Comparison of ENCODE assay signal across 1 cellular context in the genomic region with DNA sequence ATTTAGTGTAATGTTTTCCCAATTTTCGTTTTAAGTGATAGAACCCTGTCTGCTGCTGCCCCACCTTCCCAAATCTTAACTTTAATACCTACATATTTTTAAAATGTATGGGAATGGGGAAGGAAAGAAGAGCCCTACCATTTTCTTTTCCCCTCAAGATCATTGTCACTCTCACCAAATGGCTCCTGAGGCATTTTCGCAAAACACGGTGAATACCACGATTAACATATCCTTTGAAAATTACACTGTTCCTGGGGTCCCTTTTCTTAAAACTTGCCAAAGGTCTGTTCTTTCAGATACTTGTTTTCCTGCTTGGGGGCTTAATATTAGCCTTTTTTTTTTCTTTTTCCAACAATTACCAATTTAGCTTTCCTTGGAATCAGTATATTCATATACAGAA.
TF ChIP-seq lines count a peak whose summit lies in the region.

No MANE protein-coding gene starts in this region.

TF ChIP-seq in GM12878, 131 proteins besides CTCF, POLR2A, EP300 and RAD21:
- TF ChIP-seq, protein P1, sequence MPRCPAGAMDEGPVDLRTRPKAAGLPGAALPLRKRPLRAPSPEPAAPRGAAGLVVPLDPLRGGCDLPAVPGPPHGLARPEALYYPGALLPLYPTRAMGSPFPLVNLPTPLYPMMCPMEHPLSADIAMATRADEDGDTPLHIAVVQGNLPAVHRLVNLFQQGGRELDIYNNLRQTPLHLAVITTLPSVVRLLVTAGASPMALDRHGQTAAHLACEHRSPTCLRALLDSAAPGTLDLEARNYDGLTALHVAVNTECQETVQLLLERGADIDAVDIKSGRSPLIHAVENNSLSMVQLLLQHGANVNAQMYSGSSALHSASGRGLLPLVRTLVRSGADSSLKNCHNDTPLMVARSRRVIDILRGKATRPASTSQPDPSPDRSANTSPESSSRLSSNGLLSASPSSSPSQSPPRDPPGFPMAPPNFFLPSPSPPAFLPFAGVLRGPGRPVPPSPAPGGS (IDR thresholded peaks at IDR 0.05; ENCODE audit: borderline replicate concordance, insufficient read depth, low read depth, low read length, poor library complexity, severe bottlenecking) = no peak
- TF ChIP-seq, protein P2, sequence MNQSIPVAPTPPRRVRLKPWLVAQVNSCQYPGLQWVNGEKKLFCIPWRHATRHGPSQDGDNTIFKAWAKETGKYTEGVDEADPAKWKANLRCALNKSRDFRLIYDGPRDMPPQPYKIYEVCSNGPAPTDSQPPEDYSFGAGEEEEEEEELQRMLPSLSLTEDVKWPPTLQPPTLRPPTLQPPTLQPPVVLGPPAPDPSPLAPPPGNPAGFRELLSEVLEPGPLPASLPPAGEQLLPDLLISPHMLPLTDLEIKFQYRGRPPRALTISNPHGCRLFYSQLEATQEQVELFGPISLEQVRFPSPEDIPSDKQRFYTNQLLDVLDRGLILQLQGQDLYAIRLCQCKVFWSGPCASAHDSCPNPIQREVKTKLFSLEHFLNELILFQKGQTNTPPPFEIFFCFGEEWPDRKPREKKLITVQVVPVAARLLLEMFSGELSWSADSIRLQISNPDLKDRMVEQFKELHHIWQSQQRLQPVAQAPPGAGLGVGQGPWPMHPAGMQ (IDR thresholded peaks at IDR 0.05; ENCODE audit: borderline replicate concordance) = no peak
- TF ChIP-seq YBX1 (IDR thresholded peaks at IDR 0.05) = no peak
- TF ChIP-seq, protein P3, sequence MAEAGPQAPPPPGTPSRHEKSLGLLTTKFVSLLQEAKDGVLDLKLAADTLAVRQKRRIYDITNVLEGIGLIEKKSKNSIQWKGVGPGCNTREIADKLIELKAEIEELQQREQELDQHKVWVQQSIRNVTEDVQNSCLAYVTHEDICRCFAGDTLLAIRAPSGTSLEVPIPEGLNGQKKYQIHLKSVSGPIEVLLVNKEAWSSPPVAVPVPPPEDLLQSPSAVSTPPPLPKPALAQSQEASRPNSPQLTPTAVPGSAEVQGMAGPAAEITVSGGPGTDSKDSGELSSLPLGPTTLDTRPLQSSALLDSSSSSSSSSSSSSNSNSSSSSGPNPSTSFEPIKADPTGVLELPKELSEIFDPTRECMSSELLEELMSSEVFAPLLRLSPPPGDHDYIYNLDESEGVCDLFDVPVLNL (IDR thresholded peaks at IDR 0.05; ENCODE audit: low read depth, low read length) = no peak
- TF ChIP-seq NR2C1 (IDR thresholded peaks at IDR 0.05) = no peak
- no peak for TF ChIP-seq CBFB (IDR thresholded peaks at IDR 0.05; ENCODE audit: low read depth)
- no peak for TF ChIP-seq ZNF274 (IDR thresholded peaks at IDR 0.05; ENCODE audit: insufficient read depth, insufficient read length)
- TF ChIP-seq, protein P4, sequence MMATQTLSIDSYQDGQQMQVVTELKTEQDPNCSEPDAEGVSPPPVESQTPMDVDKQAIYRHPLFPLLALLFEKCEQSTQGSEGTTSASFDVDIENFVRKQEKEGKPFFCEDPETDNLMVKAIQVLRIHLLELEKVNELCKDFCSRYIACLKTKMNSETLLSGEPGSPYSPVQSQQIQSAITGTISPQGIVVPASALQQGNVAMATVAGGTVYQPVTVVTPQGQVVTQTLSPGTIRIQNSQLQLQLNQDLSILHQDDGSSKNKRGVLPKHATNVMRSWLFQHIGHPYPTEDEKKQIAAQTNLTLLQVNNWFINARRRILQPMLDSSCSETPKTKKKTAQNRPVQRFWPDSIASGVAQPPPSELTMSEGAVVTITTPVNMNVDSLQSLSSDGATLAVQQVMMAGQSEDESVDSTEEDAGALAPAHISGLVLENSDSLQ (IDR thresholded peaks at IDR 0.05) = no peak
- TF ChIP-seq, protein P5, sequence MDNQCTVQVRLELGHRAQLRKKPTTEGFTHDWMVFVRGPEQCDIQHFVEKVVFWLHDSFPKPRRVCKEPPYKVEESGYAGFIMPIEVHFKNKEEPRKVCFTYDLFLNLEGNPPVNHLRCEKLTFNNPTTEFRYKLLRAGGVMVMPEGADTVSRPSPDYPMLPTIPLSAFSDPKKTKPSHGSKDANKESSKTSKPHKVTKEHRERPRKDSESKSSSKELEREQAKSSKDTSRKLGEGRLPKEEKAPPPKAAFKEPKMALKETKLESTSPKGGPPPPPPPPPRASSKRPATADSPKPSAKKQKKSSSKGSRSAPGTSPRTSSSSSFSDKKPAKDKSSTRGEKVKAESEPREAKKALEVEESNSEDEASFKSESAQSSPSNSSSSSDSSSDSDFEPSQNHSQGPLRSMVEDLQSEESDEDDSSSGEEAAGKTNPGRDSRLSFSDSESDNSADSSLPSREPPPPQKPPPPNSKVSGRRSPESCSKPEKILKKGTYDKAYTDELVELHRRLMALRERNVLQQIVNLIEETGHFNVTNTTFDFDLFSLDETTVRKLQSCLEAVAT (IDR thresholded peaks at IDR 0.05) = no peak
- TF ChIP-seq CHD2 (IDR thresholded peaks at IDR 0.05; ENCODE audit: borderline replicate concordance, low read depth, low read length) = no peak
- no peak for TF ChIP-seq TARDBP (IDR thresholded peaks at IDR 0.05; ENCODE audit: borderline replicate concordance)
- TF ChIP-seq, protein P6, sequence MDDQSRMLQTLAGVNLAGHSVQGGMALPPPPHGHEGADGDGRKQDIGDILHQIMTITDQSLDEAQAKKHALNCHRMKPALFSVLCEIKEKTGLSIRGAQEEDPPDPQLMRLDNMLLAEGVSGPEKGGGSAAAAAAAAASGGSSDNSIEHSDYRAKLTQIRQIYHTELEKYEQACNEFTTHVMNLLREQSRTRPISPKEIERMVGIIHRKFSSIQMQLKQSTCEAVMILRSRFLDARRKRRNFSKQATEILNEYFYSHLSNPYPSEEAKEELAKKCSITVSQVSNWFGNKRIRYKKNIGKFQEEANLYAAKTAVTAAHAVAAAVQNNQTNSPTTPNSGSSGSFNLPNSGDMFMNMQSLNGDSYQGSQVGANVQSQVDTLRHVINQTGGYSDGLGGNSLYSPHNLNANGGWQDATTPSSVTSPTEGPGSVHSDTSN (IDR thresholded peaks at IDR 0.05; ENCODE audit: insufficient replicate concordance, low read depth, low read length) = no peak
- no peak for TF ChIP-seq RELA (IDR thresholded peaks at IDR 0.05; ENCODE audit: borderline replicate concordance, partially characterized antibody)
- TF ChIP-seq BHLHE40 (IDR thresholded peaks at IDR 0.05; ENCODE audit: borderline replicate concordance in 1 of 2, low read depth in 2 of 2, low read length in 1 of 2) = no peak
- no peak for TF ChIP-seq ETV6 (conservative IDR thresholded peaks at IDR 0.05 in 1 of 2, IDR thresholded peaks at IDR 0.05 in 1 of 2; ENCODE audit: borderline replicate concordance in 1 of 2, low read depth in 1 of 2)
TF ChIP-seq in GM12878: peak in this region for 0.
